ENCODE assay signal across 18 cellular contexts in the genomic region with DNA sequence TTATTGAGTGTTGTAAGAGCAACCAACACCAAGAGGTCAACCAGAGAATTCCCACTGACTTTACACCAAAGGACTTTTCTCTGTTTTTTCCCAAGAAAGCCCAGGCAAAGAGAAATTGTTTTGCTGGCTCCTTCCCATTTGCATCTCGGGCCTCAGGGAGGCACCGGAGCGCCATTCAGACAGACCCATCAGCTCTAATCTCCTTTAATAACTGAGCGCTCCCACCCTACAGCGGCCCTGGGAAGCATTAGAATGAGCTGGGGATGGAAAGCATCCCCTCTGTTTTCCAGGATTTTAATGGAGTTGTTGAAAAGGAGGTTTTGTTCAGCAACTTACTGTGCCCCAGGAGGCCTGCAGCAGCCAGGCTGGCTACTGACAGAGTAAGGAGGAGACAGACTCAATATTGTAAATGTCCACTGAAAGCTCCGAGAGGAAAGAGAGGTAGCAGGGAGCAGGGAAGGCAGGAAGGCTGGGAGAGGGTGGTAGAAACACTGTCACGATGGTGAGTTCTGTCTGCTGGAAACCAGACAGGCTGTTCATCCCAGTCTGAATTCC.
DNase-seq lines count a peak whose midpoint lies in the region; ATAC-seq and TF ChIP-seq lines count a peak whose summit lies in the region.
"Had no signal": no experiment of that assay in that cellular context is flagged by ENCODE, and none has a peak within 500 bp of the region (broad histone marks: within the 10 kb centered on the region; RNA-seq: fewer than 3 reads in every experiment).

No MANE protein-coding gene starts in this region.

- peaks cover 7% of the 10 kb centered on the region for H3K27me3 Mint-ChIP-seq in endothelial cell (ENCODE audit: unreplicated experiment)
- H3K27me3 Mint-ChIP-seq: B cell had no signal

- no peaks in the 10 kb centered on the region for H3K36me3 ChIP-seq in H7 (replicated peaks; ENCODE audit: control insufficient read depth, insufficient read depth, low read length)

- H3K27me3 ChIP-seq in H7 (ENCODE audit: control insufficient read depth, insufficient read depth, low read length), result peaks cover 7% of the 10 kb centered on the region

- no peak for ATAC-seq in GM21360 (IDR thresholded peaks at IDR 0.05; ENCODE audit: unreplicated experiment)

- no peak overlapping the region for H3K4me3 Mint-ChIP-seq in endothelial cell (ENCODE audit: unreplicated experiment)
- H3K4me3 Mint-ChIP-seq: B cell, HFFc6 had no signal

- H3K4me1 Mint-ChIP-seq in endothelial cell (ENCODE audit: unreplicated experiment), result no peaks in the 10 kb centered on the region
- H3K4me1 Mint-ChIP-seq: B cell had no signal

- H3K4me3 ChIP-seq in H7 (ENCODE audit: insufficient read depth, low read depth, low read length), result no peak overlapping the region

- no peak overlapping the region for H3K27ac Mint-ChIP-seq in endothelial cell (ENCODE audit: unreplicated experiment)
- H3K27ac Mint-ChIP-seq: B cell, HFFc6 had no signal

- TF ChIP-seq CTCF in endothelial cell (IDR thresholded peaks at IDR 0.05; ENCODE audit: unreplicated experiment), result no peak

- DNase-seq in H7 (peak; percentile 74), amniotic stem cell (lab: John Stamatoyannopoulos, UW) (peak; percentile 0), iPS-NIHi11 (ENCODE audit: low spot score) (peak; percentile 19), retina (peak; percentile 77), endothelial cell (ENCODE audit: low spot score) (no peak)
- no peak for DNase-seq in activated CD4-positive, alpha-beta T cell treated with anti-CD3 and anti-CD28 coated beads, Interleukin-2, amount 50 U/mL, for 4 hours
- DNase-seq: DND-41, HFFc6, KG1, NCI-H1694 treated with DMSO at 0.1 percent for 48 hours, NCI-H2107, NCI-H2227 treated with DMSO at 0.1 percent for 48 hours, NCI-H510A treated with DMSO at 0.1 percent for 48 hours, NCI-H774, OCI-M1, Right ventricle myocardium superior had no signal

- H3K9me3 Mint-ChIP-seq in endothelial cell (ENCODE audit: unreplicated experiment), result peaks cover 54% of the 10 kb centered on the region

- peaks cover 10% of the 10 kb centered on the region for H3K36me3 Mint-ChIP-seq in endothelial cell (ENCODE audit: low read depth, unreplicated experiment)

Comparison
In these comparisons a context has a peak if more than half of its experiments do, and no peak if none do; other contexts are left out.
1. DNase-seq: peak in H7 (single experiment), amniotic stem cell (single experiment), iPS-NIHi11 (single experiment) and retina (single experiment); none in endothelial cell (single experiment) and activated CD4-positive, alpha-beta T cell treated with anti-CD3 and anti-CD28 coated beads, Interleukin-2, amount 50 U/mL, for 4 hours (0 of 2).